Comparison of ENCODE assay signal across 8 cellular contexts in genomic region chr1:2391385-2392070, GRCh38. TPM values are rescaled to one million over a fixed set of nuclear protein-coding genes. Genes with fewer than 3 reads are reported as not detected.
A peak's percentile ranks its signal among the peaks of the same experiment; 100 is the strongest.
DNase-seq lines count a peak whose midpoint lies in the region; ATAC-seq and TF ChIP-seq lines count a peak whose summit lies in the region.

Gene MORN1 (minus strand): TSS chr1:2391554. CDS start chr1:2391533, 21 bp downstream.
Gene RER1 (plus strand): TSS chr1:2391841. CDS start chr1:2395791, 3,950 bp downstream.

- peaks cover 22% of the 10 kb centered on the region for H3K79me2 ChIP-seq in OCI-LY1 (ENCODE audit: insufficient read depth, low read length)

- peak within 1 kb of the TSS; percentile 100 for H3K4me3 ChIP-seq in OCI-LY1 (ENCODE audit: low read depth, low read length, poor library complexity, severe bottlenecking)
- peak within 1 kb of the TSS; percentile 91 for H3K4me3 ChIP-seq in mesodermal cell (ENCODE audit: extremely low read depth, insufficient read depth, low read length, poor library complexity, severe bottlenecking)

- peak; percentile 100 for DNase-seq in DMS 273 (lab: John Stamatoyannopoulos, UW; ENCODE audit: unreplicated experiment)
- peak; percentile 99 for DNase-seq in HuH-7 (ENCODE audit: low spot score)
- DNase-seq in activated T-cell treated with anti-CD3 and anti-CD28 coated beads for 1 hour (ENCODE audit: low read depth) = peak; percentile 96
- DNase-seq in endothelial cell (ENCODE audit: low spot score) = peak; percentile 99
- peak; percentile 95 for DNase-seq in stimulated activated CD8-positive, alpha-beta memory T cell treated with anti-CD3 and anti-CD28 coated beads, Interleukin-15, amount 100 ng/mL, for 24 hours (ENCODE audit: low read depth)

- no peaks in the 10 kb centered on the region for H3K27me3 ChIP-seq in OCI-LY1 (ENCODE audit: insufficient read depth, low read length)

- peaks cover 32% of the 10 kb centered on the region for H3K4me1 ChIP-seq in OCI-LY1 (ENCODE audit: insufficient read depth, low read length, severe bottlenecking)
- H3K4me1 ChIP-seq in mesodermal cell (ENCODE audit: control insufficient read depth, insufficient read depth, low read length, poor library complexity, severe bottlenecking) = peaks cover 10% of the 10 kb centered on the region

- H3K9me3 Mint-ChIP-seq in endothelial cell (ENCODE audit: unreplicated experiment) = no peaks in the 10 kb centered on the region

- H3F3A ChIP-seq in OCI-LY1 (ENCODE audit: insufficient read depth, low read length) = no peaks in the 10 kb centered on the region

- H3K36me3 Mint-ChIP-seq in endothelial cell (ENCODE audit: low read depth, unreplicated experiment) = peaks cover 13% of the 10 kb centered on the region

- no peaks in the 10 kb centered on the region for H4K20me1 ChIP-seq in OCI-LY1 (ENCODE audit: insufficient read depth, low read length)

- no peaks in the 10 kb centered on the region for H3K9me2 ChIP-seq in OCI-LY1 (ENCODE audit: low read depth, low read length)

- peak within 1 kb of the TSS; percentile 94 for H3K4me2 ChIP-seq in OCI-LY1 (ENCODE audit: low read length)

- peak; percentile 77 for ATAC-seq in GM21526 (IDR thresholded peaks at IDR 0.05; ENCODE audit: low FRiP score, unreplicated experiment)

- no peak for TF ChIP-seq CTCF in OCI-LY1 (IDR thresholded peaks at IDR 0.05; ENCODE audit: low read length)
- no peak for TF ChIP-seq CTCF in endothelial cell (IDR thresholded peaks at IDR 0.05; ENCODE audit: unreplicated experiment)

- peaks cover 12% of the 10 kb centered on the region for H3K4me1 Mint-ChIP-seq in endothelial cell (ENCODE audit: unreplicated experiment)

- peaks cover 36% of the 10 kb centered on the region for H3K36me3 ChIP-seq in OCI-LY1 (ENCODE audit: insufficient read depth, low read length)
- peaks cover 60% of the 10 kb centered on the region for H3K36me3 ChIP-seq in mesodermal cell (ENCODE audit: control insufficient read depth, insufficient read depth, low read length)

- H3K27me3 Mint-ChIP-seq in endothelial cell (ENCODE audit: unreplicated experiment) = peaks cover 8% of the 10 kb centered on the region

- H2AFZ ChIP-seq in OCI-LY1 (ENCODE audit: low read length) = peak within 1 kb of the TSS; percentile 78; the same call in 1 of the 2 replicates

- H3K9ac ChIP-seq in OCI-LY1 (ENCODE audit: low read length) = peak within 1 kb of the TSS; percentile 97

- 0% methylated on average over 65 to 87 of the region's 95 CpGs for WGBS in mesodermal cell (ENCODE audit: insufficient coverage in 2 of 2), 2 experiments

- no peaks in the 10 kb centered on the region for H3K9me3 ChIP-seq in OCI-LY1 (ENCODE audit: low read length)
- no peaks in the 10 kb centered on the region for H3K9me3 ChIP-seq in mesodermal cell (ENCODE audit: control insufficient read depth, low read length)

- H3K27ac ChIP-seq in OCI-LY1 (ENCODE audit: low read depth, low read length, poor library complexity, severe bottlenecking) (no peak within 1 kb of the TSS), mesodermal cell (ENCODE audit: low read depth, low read length, severe bottlenecking) (peak within 1 kb of the TSS; percentile 84)

- H3K27ac Mint-ChIP-seq in endothelial cell (ENCODE audit: unreplicated experiment) = peak within 1 kb of the TSS; percentile 96

- peak within 1 kb of the TSS; percentile 98 for H3K4me3 Mint-ChIP-seq in endothelial cell (ENCODE audit: unreplicated experiment)

RNA-seq across cellular contexts. Expression of gene MORN1, which starts in this region (rescaled TPM):
- total RNA-seq in endothelial cell (ENCODE audit: unreplicated experiment) = 12.1 TPM
- 6.3 TPM for polyA plus RNA-seq in mesodermal cell (2013, experiment 1 of 2)
- 4.5 TPM for polyA plus RNA-seq in mesodermal cell (2013, experiment 2 of 2)

RNA-seq across cellular contexts. Expression of gene RER1, which starts in this region (rescaled TPM):
- total RNA-seq in endothelial cell (ENCODE audit: unreplicated experiment) = 141 TPM
- 110 TPM for polyA plus RNA-seq in mesodermal cell (2013, experiment 1 of 2)
- polyA plus RNA-seq in mesodermal cell (2013, experiment 2 of 2) = 94.7 TPM
